Comparison of ENCODE assay signal across 28 cellular contexts in genomic region chr17:7340179-7340578, GRCh38. TPM values are rescaled to one million over a fixed set of nuclear protein-coding genes. Genes with fewer than 3 reads are reported as not detected.
DNase-seq lines count a peak whose midpoint lies in the region; ATAC-seq, FAIRE-seq and TF ChIP-seq lines count a peak whose summit lies in the region.
"Had no signal": no experiment of that assay in that cellular context is flagged by ENCODE, and none has a peak within 500 bp of the region (broad histone marks: within the 10 kb centered on the region; RNA-seq: fewer than 3 reads in every experiment).

No MANE protein-coding gene starts in this region.

- H3K27me3 Mint-ChIP-seq in CD4-positive, CD25-positive, alpha-beta regulatory T cell = no peaks in the 10 kb centered on the region
- H3K27me3 Mint-ChIP-seq: dendritic cell treated with granulocyte-macrophage colony-stimulating factor and Interleukin-4, amounts not matched to agents 40 ng/mL and 50 ng/mL, for 4 days; stimulated activated naive CD8-positive, alpha-beta T cell treated with anti-CD3 and anti-CD28 coated beads, Interleukin-15, amount 100 ng/mL, for 72 hours had no signal

- no peak for TF ChIP-seq RAD21 in A549 (conservative IDR thresholded peaks at IDR 0.05 in 1 of 2, IDR thresholded peaks at IDR 0.05 in 1 of 2)

- intact Hi-C loops in right lobe of liver (cut with DNase I) = loop anchor here in 1 of 2 donors (10.0 kb wide), 1 partner anchor 65 kb away; no protein-coding TSS in a partner anchor

- no peak for TF ChIP-seq CTCF in A549 (IDR thresholded peaks at IDR 0.05)
- TF ChIP-seq CTCF in fibroblast of villous mesenchyme (IDR thresholded peaks at IDR 0.05; ENCODE audit: insufficient read depth, low read depth, low read length) = no peak
- no peak for TF ChIP-seq CTCF in right lobe of liver (IDR thresholded peaks at IDR 0.05)

- TF ChIP-seq EP300 in A549 (IDR thresholded peaks at IDR 0.05) = no peak

- CTCF ChIA-PET in A549 (lab: Yijun Ruan, JAX) = interaction anchor here (3.0 to 23.9 kb wide), 4 partner anchors 2 to 41 kb away, joined by 11 to 433 read pairs (median 260); partner anchors contain the start of genes ACAP1, NEURL4 and TMEM95

- H3K27ac ChIP-seq in A549 = no peak overlapping the region
- H3K27ac ChIP-seq in CD4-positive, CD25-positive, alpha-beta regulatory T cell (ENCODE audit: insufficient read depth, low read length, poor library complexity, severe bottlenecking) = no peak overlapping the region
- H3K27ac ChIP-seq in right lobe of liver = no peak overlapping the region
- H3K27ac ChIP-seq: right atrium auricular region, upper lobe of right lung had no signal

- H3K4me1 ChIP-seq in A549 = peaks cover 8% of the 10 kb centered on the region; the same call in 1 of the 3 replicates
- H3K4me1 ChIP-seq in CD4-positive, CD25-positive, alpha-beta regulatory T cell (ENCODE audit: control insufficient read depth, insufficient read depth, low read length, poor library complexity, severe bottlenecking) = peaks cover 44% of the 10 kb centered on the region
- no peaks in the 10 kb centered on the region for H3K4me1 ChIP-seq in right lobe of liver
- H3K4me1 ChIP-seq: right atrium auricular region, upper lobe of right lung had no signal

- FAIRE-seq in A549 (lab: Jason Lieb, UNC) = no peak
- FAIRE-seq in frontal cortex (lab: Jason Lieb, UNC) = no peak

- 37% methylated on average over 2 of the region's 2 CpGs for WGBS in A549 (ENCODE audit: missing lambda C conversion rate)
- WGBS in right lobe of liver (ENCODE audit: insufficient coverage, low coverage, low lambda C conversion rate, missing lambda C conversion rate) = 67% methylated on average over 1 of the region's 2 CpGs

- POLR2A ChIA-PET in A549 (lab: Yijun Ruan, JAX) = no interaction called here

- ATAC-seq in A549 = no peak
- no peak for ATAC-seq in CD4-positive, CD25-positive, alpha-beta regulatory T cell (ENCODE audit: low read depth in 2 of 2)
- ATAC-seq in right lobe of liver = no peak
- ATAC-seq in GM21390 (IDR thresholded peaks at IDR 0.05; ENCODE audit: unreplicated experiment) = no peak
- ATAC-seq: activated naive CD4-positive, alpha-beta T cell treated with anti-CD3 and anti-CD28 coated beads, Interleukin-2, amount 50 U/mL, for 72 hours; HCT116; Panc1; SK-N-SH treated with all-trans-retinoic acid at 6 μM for 48 hours; stimulated activated naive CD8-positive, alpha-beta T cell treated with anti-CD3 and anti-CD28 coated beads, Interleukin-15, amount 100 ng/mL, for 72 hours; upper lobe of right lung had no signal

- peaks cover 7 to 65% (median 25%) of the 10 kb centered on the region in 4 donors for H3K4me1 Mint-ChIP-seq in CD4-positive, CD25-positive, alpha-beta regulatory T cell

- DNase-seq in A549 (ENCODE audit: low read depth in 1 of 2, low spot score in 1 of 2) = no peak
- DNase-seq in CD4-positive, CD25-positive, alpha-beta regulatory T cell = no peak
- peak; percentile 50 for DNase-seq in MV-4-11 (lab: John Stamatoyannopoulos, UW)
- DNase-seq in fibroblast of villous mesenchyme (ENCODE audit: low read depth) = peak; percentile 36
- DNase-seq in frontal cortex (ENCODE audit: low spot score in 2 of 2) = no peak
- no peak for DNase-seq in right lobe of liver
- DNase-seq in SW 1271 (lab: John Stamatoyannopoulos, UW) = no peak
- DNase-seq: activated CD4-positive, alpha-beta T cell treated with anti-CD3 and anti-CD28 coated beads, Interleukin-2, amount 50 U/mL, for 1 hour; activated T-cell treated with anti-CD3 and anti-CD28 coated beads, Interleukin-2, amount 50 U/mL, for 48 hours; Calu3; Kasumi-1; NCI-H1436 treated with DMSO at 0.1 percent for 48 hours; NCI-H748 treated with DMSO at 0.1 percent for 48 hours; occipital lobe; stimulated activated CD4-positive, alpha-beta T cell treated with anti-CD3 and anti-CD28 coated beads, Interleukin-15, amount 100 ng/mL, for 24 hours; stimulated activated naive CD8-positive, alpha-beta T cell treated with anti-CD3 and anti-CD28 coated beads, Interleukin-15, amount 100 ng/mL, for 72 hours; upper lobe of right lung had no signal

- no peaks in the 10 kb centered on the region for H3K9me3 ChIP-seq in A549
- no peaks in the 10 kb centered on the region for H3K9me3 ChIP-seq in CD4-positive, CD25-positive, alpha-beta regulatory T cell (ENCODE audit: control insufficient read depth in 2 of 2, low read length in 2 of 2)
- H3K9me3 ChIP-seq in right lobe of liver = no peaks in the 10 kb centered on the region
- H3K9me3 ChIP-seq: right atrium auricular region, upper lobe of right lung had no signal

- H3K4me3 ChIP-seq in A549 = no peak overlapping the region
- H3K4me3 ChIP-seq in CD4-positive, CD25-positive, alpha-beta regulatory T cell (ENCODE audit: low read depth, low read length) = no peak overlapping the region
- no peak overlapping the region for H3K4me3 ChIP-seq in fibroblast of villous mesenchyme (ENCODE audit: low read depth, low read length)
- no peak overlapping the region for H3K4me3 ChIP-seq in right lobe of liver
- H3K4me3 ChIP-seq: right atrium auricular region, upper lobe of right lung had no signal

- H3K36me3 ChIP-seq in CD4-positive, CD25-positive, alpha-beta regulatory T cell (ENCODE audit: control insufficient read depth, insufficient read depth, low read length) = peaks cover 47% of the 10 kb centered on the region
- H3K36me3 ChIP-seq in right lobe of liver = no peaks in the 10 kb centered on the region
- H3K36me3 ChIP-seq: right atrium auricular region, upper lobe of right lung had no signal

- H3K36me3 Mint-ChIP-seq in CD4-positive, CD25-positive, alpha-beta regulatory T cell = peaks cover 27% of the 10 kb centered on the region

- H3K27ac Mint-ChIP-seq in CD4-positive, CD25-positive, alpha-beta regulatory T cell = peak overlapping the region in 2 of 3 donors; percentile 43 to 74
- H3K27ac Mint-ChIP-seq: dendritic cell treated with granulocyte-macrophage colony-stimulating factor and Interleukin-4, amounts not matched to agents 40 ng/mL and 50 ng/mL, for 4 days had no signal

- no peak overlapping the region for H3K4me2 ChIP-seq in A549

- H3K9me3 Mint-ChIP-seq in CD4-positive, CD25-positive, alpha-beta regulatory T cell = peaks cover 0 to 1% (median 0%) of the 10 kb centered on the region in 7 donors
- H3K9me3 Mint-ChIP-seq: activated naive CD4-positive, alpha-beta T cell treated with anti-CD3 and anti-CD28 coated beads, Interleukin-2, amount 50 U/mL, for 72 hours; dendritic cell treated with granulocyte-macrophage colony-stimulating factor and Interleukin-4, amounts not matched to agents 40 ng/mL and 50 ng/mL, for 4 days; stimulated activated naive CD8-positive, alpha-beta T cell treated with anti-CD3 and anti-CD28 coated beads, Interleukin-15, amount 100 ng/mL, for 72 hours had no signal

- peak overlapping the region in 3 of 4 donors; percentile 59 to 85 (median 67) for H3K4me3 Mint-ChIP-seq in CD4-positive, CD25-positive, alpha-beta regulatory T cell
- H3K4me3 Mint-ChIP-seq: dendritic cell treated with granulocyte-macrophage colony-stimulating factor and Interleukin-4, amounts not matched to agents 40 ng/mL and 50 ng/mL, for 4 days had no signal

- no peaks in the 10 kb centered on the region for H3K27me3 ChIP-seq in CD4-positive, CD25-positive, alpha-beta regulatory T cell (ENCODE audit: control insufficient read depth, insufficient read depth, low read length)
- H3K27me3 ChIP-seq in right lobe of liver = no peaks in the 10 kb centered on the region
- H3K27me3 ChIP-seq: right atrium auricular region, upper lobe of right lung had no signal

- TF ChIP-seq POLR2A in A549 (IDR thresholded peaks at IDR 0.05; ENCODE audit: low read length) (no peak), right lobe of liver (IDR thresholded peaks at IDR 0.05) (no peak)

RNA-seq across cellular contexts. Expression of gene ACAP1, which starts 3.9 kb away (rescaled TPM):
- polyA plus RNA-seq in A549 (2011; rRNA removed) (0.03 and 0.41 TPM in 2 replicates), A549 (2017; fragmentation: RNase III; extraction: RNeasy Plus Mini Kit Qiagen cat#74134 plus additional on column Dnase treatment) (1.3 to 2.1 TPM (median 1.4 TPM) in 3 replicates)
- 1.5 TPM in 2 replicates for polyA plus RNA-seq in A549 (2012; cell fraction: cytosol; rRNA removed)
- 0.55 and 1.5 TPM in 2 replicates for polyA plus RNA-seq in A549 (2012; cell fraction: nucleus; rRNA removed)
- not detected in 2 replicates for polyA minus RNA-seq in A549 (2011; rRNA and poly(A)+ RNA removed)
- 723 TPM for total RNA-seq in CD4-positive, CD25-positive, alpha-beta regulatory T cell
- polyA plus RNA-seq in CD4-positive, CD25-positive, alpha-beta regulatory T cell = 100 to 1,000 TPM; 194 to 259 (median 213) TPM
- total RNA-seq in fibroblast of villous mesenchyme (1.9 and 3.9 TPM in 2 replicates), frontal cortex (0.41 TPM), right lobe of liver (1 to 10 TPM; 1.6 to 6.8 (median 2.7) TPM)
- total RNA-seq: Calu3, glomerular endothelial cell, occipital lobe had no signal

RNA-seq across cellular contexts. Expression of gene NEURL4, which starts 11.0 kb away (rescaled TPM):
- polyA plus RNA-seq in A549 (2011; rRNA removed) (12.2 and 18.3 TPM in 2 replicates), A549 (2017; fragmentation: RNase III; extraction: RNeasy Plus Mini Kit Qiagen cat#74134 plus additional on column Dnase treatment) (44.2 to 50.4 TPM (median 47.5 TPM) in 3 replicates)
- 30.8 and 32.2 TPM in 2 replicates for polyA plus RNA-seq in A549 (2012; cell fraction: cytosol; rRNA removed)
- polyA plus RNA-seq in A549 (2012; cell fraction: nucleus; rRNA removed) = 199 and 235 TPM in 2 replicates
- 34.8 and 46.0 TPM in 2 replicates for polyA minus RNA-seq in A549 (2011; rRNA and poly(A)+ RNA removed)
- total RNA-seq in CD4-positive, CD25-positive, alpha-beta regulatory T cell = 39.5 TPM
- polyA plus RNA-seq in CD4-positive, CD25-positive, alpha-beta regulatory T cell = 1 to 10 TPM in 2 of 4 donors, under 1 TPM in 2; 0.27 to 1.2 (median 0.83) TPM
- total RNA-seq in fibroblast of villous mesenchyme (15.1 and 19.4 TPM in 2 replicates), frontal cortex (44.8 TPM), right lobe of liver (10 to 100 TPM in 4 of 6 experiments, 1 to 10 TPM in 2; 4.2 to 22.1 (median 10.8) TPM)

RNA-seq across cellular contexts. Expression of gene KCTD11, which starts 11.8 kb away (rescaled TPM):
- 6.1 and 7.0 TPM in 2 replicates for polyA plus RNA-seq in A549 (2011; rRNA removed)
- 4.9 and 7.7 TPM in 2 replicates for polyA plus RNA-seq in A549 (2012; cell fraction: cytosol; rRNA removed)
- 11.1 and 14.7 TPM in 2 replicates for polyA plus RNA-seq in A549 (2012; cell fraction: nucleus; rRNA removed)
- polyA plus RNA-seq in A549 (2017; fragmentation: RNase III; extraction: RNeasy Plus Mini Kit Qiagen cat#74134 plus additional on column Dnase treatment) = 9.6 to 10.7 TPM (median 10.3 TPM) in 3 replicates
- 6.9 and 8.8 TPM in 2 replicates for polyA minus RNA-seq in A549 (2011; rRNA and poly(A)+ RNA removed)
- 1.3 TPM for total RNA-seq in CD4-positive, CD25-positive, alpha-beta regulatory T cell
- polyA plus RNA-seq in CD4-positive, CD25-positive, alpha-beta regulatory T cell = 1 to 10 TPM; 2.6 to 4.0 (median 2.9) TPM
- total RNA-seq in fibroblast of villous mesenchyme = 7.4 and 8.6 TPM in 2 replicates
- total RNA-seq in frontal cortex = 3.3 TPM
- 1 to 10 TPM; 2.2 to 4.4 (median 2.9) TPM for total RNA-seq in right lobe of liver

RNA-seq across cellular contexts. Expression of gene TMEM95, which starts 14.8 kb away (rescaled TPM):
- polyA plus RNA-seq in A549 (2011; rRNA removed) = not detected in 2 replicates
- not detected in 2 replicates for polyA plus RNA-seq in A549 (2012; cell fraction: cytosol; rRNA removed)
- not detected in 2 replicates for polyA plus RNA-seq in A549 (2012; cell fraction: nucleus; rRNA removed)
- not detected in 3 replicates for polyA plus RNA-seq in A549 (2017; fragmentation: RNase III; extraction: RNeasy Plus Mini Kit Qiagen cat#74134 plus additional on column Dnase treatment)
- polyA minus RNA-seq in A549 (2011; rRNA and poly(A)+ RNA removed) = not detected in 2 replicates
- total RNA-seq in CD4-positive, CD25-positive, alpha-beta regulatory T cell = not detected
- polyA plus RNA-seq in CD4-positive, CD25-positive, alpha-beta regulatory T cell = not detected
- not detected in 2 replicates for total RNA-seq in fibroblast of villous mesenchyme
- not detected for total RNA-seq in frontal cortex
- total RNA-seq in right lobe of liver = not detected
- total RNA-seq: Calu3, epithelial cell of proximal tubule, G401, glomerular endothelial cell, mucosa of gallbladder, occipital lobe, right atrium auricular region, upper lobe of right lung had no signal

RNA-seq across cellular contexts. Expression of gene GPS2, which starts 25.0 kb away (rescaled TPM):
- polyA plus RNA-seq in A549 (2011; rRNA removed) (48.5 and 61.7 TPM in 2 replicates), A549 (2017; fragmentation: RNase III; extraction: RNeasy Plus Mini Kit Qiagen cat#74134 plus additional on column Dnase treatment) (147 to 171 TPM (median 158 TPM) in 3 replicates)
- 148 and 175 TPM in 2 replicates for polyA plus RNA-seq in A549 (2012; cell fraction: cytosol; rRNA removed)
- 219 and 250 TPM in 2 replicates for polyA plus RNA-seq in A549 (2012; cell fraction: nucleus; rRNA removed)
- polyA minus RNA-seq in A549 (2011; rRNA and poly(A)+ RNA removed) = 83.2 and 83.3 TPM in 2 replicates
- total RNA-seq in CD4-positive, CD25-positive, alpha-beta regulatory T cell = 129 TPM
- polyA plus RNA-seq in CD4-positive, CD25-positive, alpha-beta regulatory T cell = 100 to 1,000 TPM in 2 of 4 donors, 10 to 100 TPM in 2; 79.3 to 107 (median 96.5) TPM
- total RNA-seq in fibroblast of villous mesenchyme (34.1 and 45.3 TPM in 2 replicates), frontal cortex (35.5 TPM), right lobe of liver (10 to 100 TPM; 22.0 to 48.1 (median 23.2) TPM)

Comparison
In these comparisons a context has a peak if more than half of its experiments do, and no peak if none do; other contexts are left out.
1. DNase-seq: peak in MV-4-11 (single experiment) and fibroblast of villous mesenchyme (single experiment); none in A549 (0 of 2), CD4-positive, CD25-positive, alpha-beta regulatory T cell (0 of 3), frontal cortex (0 of 2), right lobe of liver (0 of 3) and SW 1271 (0 of 2).
2. RNA of gene ACAP1, which starts 3.9 kb away (total RNA-seq): 723 TPM in CD4-positive, CD25-positive, alpha-beta regulatory T cell (single experiment); 1.9 to 3.9 TPM in fibroblast of villous mesenchyme, 1.6 to 6.8 TPM in right lobe of liver and 0.41 TPM in frontal cortex (single experiment); every median in the first group is over 10 times any median in the second.